In genomic region chr4:42555828-42556227, GRCh38 we compare ENCODE assay signal across 31 cellular contexts.
DNase-seq lines count a peak whose midpoint lies in the region; ATAC-seq and TF ChIP-seq lines count a peak whose summit lies in the region.
"Had no signal": no experiment of that assay in that cellular context is flagged by ENCODE, and none has a peak within 500 bp of the region (broad histone marks: within the 10 kb centered on the region; RNA-seq: fewer than 3 reads in every experiment).

No MANE protein-coding gene starts in this region.

- H3K4me1 Mint-ChIP-seq in activated CD8-positive, alpha-beta memory T cell treated with anti-CD3 and anti-CD28 coated beads, Interleukin-2, amount 10 ng/mL, durations not matched to agents 7 days and 5 days, result no peaks in the 10 kb centered on the region
- H3K4me1 Mint-ChIP-seq: activated CD4-positive, alpha-beta T cell treated with anti-CD3 and anti-CD28 coated beads, Interleukin-2, amount 10 ng/mL, durations not matched to agents 24 days and 14 days; brain; CD8-positive, alpha-beta memory T cell; H9 had no signal

- no peak overlapping the region for H3K4me3 Mint-ChIP-seq in activated CD8-positive, alpha-beta memory T cell treated with anti-CD3 and anti-CD28 coated beads, Interleukin-2, amount 10 ng/mL, durations not matched to agents 7 days and 5 days
- H3K4me3 Mint-ChIP-seq: activated CD4-positive, alpha-beta T cell treated with anti-CD3 and anti-CD28 coated beads, Interleukin-2, amount 10 ng/mL, durations not matched to agents 24 days and 14 days; brain; CD8-positive, alpha-beta memory T cell; H9; natural killer cell treated with Interleukin-12 subunit alpha and Interleukin-12 subunit beta and Interleukin-15 and Interleukin-18, amount 100 ng/mL, for 72 hours; T-helper 2 cell treated with Interferon-gamma antibody and Interleukin-4, amounts not matched to agents 5 μg/mL and 100 μg/mL, for 36 hours had no signal

- no peak overlapping the region for H3K27ac Mint-ChIP-seq in activated CD8-positive, alpha-beta memory T cell treated with anti-CD3 and anti-CD28 coated beads, Interleukin-2, amount 10 ng/mL, durations not matched to agents 7 days and 5 days
- H3K27ac Mint-ChIP-seq: activated CD4-positive, alpha-beta T cell treated with anti-CD3 and anti-CD28 coated beads, Interleukin-2, amount 10 ng/mL, durations not matched to agents 24 days and 14 days; brain; CD8-positive, alpha-beta memory T cell; H9; natural killer cell treated with Interleukin-12 subunit alpha and Interleukin-12 subunit beta and Interleukin-15 and Interleukin-18, amount 100 ng/mL, for 72 hours; T-helper 2 cell treated with Interferon-gamma antibody and Interleukin-4, amounts not matched to agents 5 μg/mL and 100 μg/mL, for 36 hours had no signal

- no peak overlapping the region for H3K4me3 ChIP-seq in AG10803 (ENCODE audit: low read length)
- H3K4me3 ChIP-seq: skin epidermis, stomach, transverse colon had no signal

- ATAC-seq in activated CD8-positive, alpha-beta memory T cell treated with anti-CD3 and anti-CD28 coated beads, Interleukin-2, amount 10 ng/mL, durations not matched to agents 7 days and 5 days, result no peak
- ATAC-seq: esophagus mucosa; natural killer cell treated with Interleukin-12 subunit alpha and Interleukin-12 subunit beta and Interleukin-15 and Interleukin-18, amount 100 ng/mL, for 72 hours; SK-N-SH treated with all-trans-retinoic acid at 6 μM for 48 hours had no signal

- H3K36me3 Mint-ChIP-seq in activated CD8-positive, alpha-beta memory T cell treated with anti-CD3 and anti-CD28 coated beads, Interleukin-2, amount 10 ng/mL, durations not matched to agents 7 days and 5 days, result peaks cover 9% of the 10 kb centered on the region

- peak; percentile 2 for DNase-seq in AG10803 (ENCODE audit: low read depth)
- DNase-seq in NCI-H226, result peak; percentile 27
- DNase-seq in dermis microvascular lymphatic vessel endothelial cell (ENCODE audit: low read depth in 2 of 2), result peak; percentile 48
- DNase-seq in iris pigment epithelial cell (ENCODE audit: low read depth), result peak; percentile 24
- no peak for DNase-seq in activated T-cell treated with anti-CD3 and anti-CD28 coated beads, Interleukin-2, amount 50 U/mL, for 1 hour
- no peak for DNase-seq in activated CD8-positive, alpha-beta memory T cell treated with anti-CD3 and anti-CD28 coated beads, Interleukin-2, amount 10 ng/mL, durations not matched to agents 7 days and 5 days
- no peak for DNase-seq in SKM-1 (lab: John Stamatoyannopoulos, UW; ENCODE audit: unreplicated experiment)
- DNase-seq in KBM-7, result no peak
- DNase-seq: activated CD4-positive, alpha-beta T cell treated with anti-CD3 and anti-CD28 coated beads, Interleukin-2, amount 10 ng/mL, durations not matched to agents 24 days and 14 days; activated naive CD4-positive, alpha-beta T cell; activated T-cell treated with anti-CD3 and anti-CD28 coated beads, Interleukin-2, amount 50 U/mL, for 48 hours; BE2C; CD8-positive, alpha-beta memory T cell; DMS153; effector CD8-positive, alpha-beta T cell; GDM1; H9; MM.1S; NCI-H2029 treated with DMSO at 0.1 percent for 48 hours; NCI-H345; NCI-H82; stimulated activated CD8-positive, alpha-beta memory T cell treated with anti-CD3 and anti-CD28 coated beads, Interleukin-4, amount 100 ng/mL, for 48 hours; stomach; transverse colon; WERI-Rb-1 had no signal

- no peak for TF ChIP-seq CTCF in AG10803 (conservative IDR thresholded peaks at IDR 0.05; ENCODE audit: low read length)

- CTCF ChIA-PET in activated CD8-positive, alpha-beta memory T cell treated with anti-CD3 and anti-CD28 coated beads, Interleukin-2, amount 10 ng/mL, durations not matched to agents 7 days and 5 days (lab: Charles Lee), result interaction anchor here (3.4 kb wide), 1 partner anchor 13 kb away, joined by 13 read pairs; no protein-coding TSS in a partner anchor

- no peaks in the 10 kb centered on the region for H3K9me3 Mint-ChIP-seq in activated CD8-positive, alpha-beta memory T cell treated with anti-CD3 and anti-CD28 coated beads, Interleukin-2, amount 10 ng/mL, durations not matched to agents 7 days and 5 days (ENCODE audit: low read depth)
- H3K9me3 Mint-ChIP-seq: activated CD4-positive, alpha-beta T cell treated with anti-CD3 and anti-CD28 coated beads, Interleukin-2, amount 10 ng/mL, durations not matched to agents 24 days and 14 days; CD8-positive, alpha-beta memory T cell; H9; natural killer cell treated with Interleukin-12 subunit alpha and Interleukin-12 subunit beta and Interleukin-15 and Interleukin-18, amount 100 ng/mL, for 72 hours; T-helper 2 cell treated with Interferon-gamma antibody and Interleukin-4, amounts not matched to agents 5 μg/mL and 100 μg/mL, for 36 hours had no signal

- in situ Hi-C loops in KBM-7 (cut with MboI; ENCODE audit: low pct_unique_long_range_greater_than_20kb, low sequenced_read_pairs), result loop anchor here (25.0 kb wide), 1 partner anchor 306 kb away; no protein-coding TSS in a partner anchor

- H3K27me3 Mint-ChIP-seq in activated CD8-positive, alpha-beta memory T cell treated with anti-CD3 and anti-CD28 coated beads, Interleukin-2, amount 10 ng/mL, durations not matched to agents 7 days and 5 days, result no peaks in the 10 kb centered on the region
- H3K27me3 Mint-ChIP-seq: activated CD4-positive, alpha-beta T cell treated with anti-CD3 and anti-CD28 coated beads, Interleukin-2, amount 10 ng/mL, durations not matched to agents 24 days and 14 days; brain; natural killer cell treated with Interleukin-12 subunit alpha and Interleukin-12 subunit beta and Interleukin-15 and Interleukin-18, amount 100 ng/mL, for 72 hours had no signal

Comparison
In these comparisons a context has a peak if more than half of its experiments do, and no peak if none do; other contexts are left out.
1. DNase-seq: peak in AG10803 (single experiment), NCI-H226 (single experiment), dermis microvascular lymphatic vessel endothelial cell (2 of 2) and iris pigment epithelial cell (single experiment); none in activated T-cell treated with anti-CD3 and anti-CD28 coated beads, Interleukin-2, amount 50 U/mL, for 1 hour (single experiment), activated CD8-positive, alpha-beta memory T cell treated with anti-CD3 and anti-CD28 coated beads, Interleukin-2, amount 10 ng/mL, durations not matched to agents 7 days and 5 days (single experiment), SKM-1 (single experiment) and KBM-7 (single experiment).